ENCODE assay signal across 8 cellular contexts in genomic region chr5:178113841-178114324, GRCh38. TPM values are rescaled to one million over a fixed set of nuclear protein-coding genes. Genes with fewer than 3 reads are reported as not detected.
A peak's percentile ranks its signal among the peaks of the same experiment; 100 is the strongest.
DNase-seq lines count a peak whose midpoint lies in the region; ATAC-seq and TF ChIP-seq lines count a peak whose summit lies in the region.

No MANE protein-coding gene starts in this region.

- TF ChIP-seq CTCF in GM13976 (IDR thresholded peaks at IDR 0.05; ENCODE audit: borderline replicate concordance, control extremely low read depth, extremely low read depth, insufficient read depth, missing control alignments) = no peak
- TF ChIP-seq CTCF in natural killer cell (IDR thresholded peaks at IDR 0.05) = no peak

- DNase-seq in GM13976 (ENCODE audit: low spot score) = peak; percentile 73
- DNase-seq in NCI-H69 (lab: John Stamatoyannopoulos, UW) = peak; percentile 38
- no peak for DNase-seq in natural killer cell
- no peak for DNase-seq in ureter (ENCODE audit: low spot score)
- DNase-seq in cerebellar cortex (ENCODE audit: low spot score) = no peak
- no peak for DNase-seq in RKO (ENCODE audit: low spot score)
- no peak for DNase-seq in EL

- ATAC-seq in natural killer cell = no peak

- no peaks in the 10 kb centered on the region for H3K9me3 Mint-ChIP-seq in dendritic cell treated with granulocyte-macrophage colony-stimulating factor and Interleukin-4, amounts not matched to agents 40 ng/mL and 50 ng/mL, for 4 days
- no peaks in the 10 kb centered on the region for H3K9me3 Mint-ChIP-seq in natural killer cell

- peaks cover 41% of the 10 kb centered on the region for H3K4me1 Mint-ChIP-seq in dendritic cell treated with granulocyte-macrophage colony-stimulating factor and Interleukin-4, amounts not matched to agents 40 ng/mL and 50 ng/mL, for 4 days (ENCODE audit: low read depth)
- H3K4me1 Mint-ChIP-seq in natural killer cell = peaks cover 29 to 38% of the 10 kb centered on the region in 2 donors

- in situ Hi-C loops in GM13976 (cut with MboI; ENCODE audit: low sequenced_read_pairs, unreplicated experiment) = no loop called here

- no peak overlapping the region for H3K27ac Mint-ChIP-seq in dendritic cell treated with granulocyte-macrophage colony-stimulating factor and Interleukin-4, amounts not matched to agents 40 ng/mL and 50 ng/mL, for 4 days
- H3K27ac Mint-ChIP-seq in natural killer cell = peak overlapping the region; percentile 90 to 94

- H3K4me3 Mint-ChIP-seq in dendritic cell treated with granulocyte-macrophage colony-stimulating factor and Interleukin-4, amounts not matched to agents 40 ng/mL and 50 ng/mL, for 4 days = peak overlapping the region; percentile 72
- peak overlapping the region; percentile 91 for H3K4me3 Mint-ChIP-seq in natural killer cell

- H3K36me3 Mint-ChIP-seq in dendritic cell treated with granulocyte-macrophage colony-stimulating factor and Interleukin-4, amounts not matched to agents 40 ng/mL and 50 ng/mL, for 4 days (ENCODE audit: low read depth) = no peaks in the 10 kb centered on the region
- no peaks in the 10 kb centered on the region for H3K36me3 Mint-ChIP-seq in natural killer cell

- intact Hi-C loops in dendritic cell treated with granulocyte-macrophage colony-stimulating factor and Interleukin-4, amounts not matched to agents 40 ng/mL and 50 ng/mL, for 4 days (cut with micrococcal nuclease) = no loop called here
- intact Hi-C loops in natural killer cell (cut with micrococcal nuclease) = loop anchor here (2.0 to 10.0 kb wide), 2 partner anchors 39 to 121 kb away; partner anchors contain the start of genes NHP2 and PHYKPL

- peaks cover 77% of the 10 kb centered on the region for H3K27me3 Mint-ChIP-seq in dendritic cell treated with granulocyte-macrophage colony-stimulating factor and Interleukin-4, amounts not matched to agents 40 ng/mL and 50 ng/mL, for 4 days
- H3K27me3 Mint-ChIP-seq in natural killer cell (ENCODE audit: low read depth in 2 of 2) = peaks cover 8 to 22% of the 10 kb centered on the region in 2 donors

RNA-seq across cellular contexts. Expression of gene N4BP3, which starts 0.6 kb away (rescaled TPM):
- 10 to 100 TPM in 1 of 3 donors, 1 to 10 TPM in 2; 5.6 to 16.9 (median 9.0) TPM for total RNA-seq in natural killer cell
- total RNA-seq in ureter = 3.3 TPM

RNA-seq across cellular contexts. Expression of gene RMND5B, which starts 16.9 kb away (rescaled TPM):
- 10 to 100 TPM in 1 of 3 donors, 1 to 10 TPM in 2; 9.2 to 12.7 (median 9.5) TPM for total RNA-seq in natural killer cell
- total RNA-seq in ureter = 43.7 TPM

RNA-seq across cellular contexts. Expression of gene NHP2, which starts 39.8 kb away (rescaled TPM):
- total RNA-seq in natural killer cell (10 to 100 TPM; 39.2 to 43.5 (median 40.2) TPM), ureter (183 TPM)

Comparison
In these comparisons a context has a peak if more than half of its experiments do, and no peak if none do; other contexts are left out.
1. DNase-seq: peak in GM13976 (single experiment) and NCI-H69 (single experiment); none in natural killer cell (single experiment), ureter (single experiment), cerebellar cortex (single experiment), RKO (single experiment) and EL (single experiment).